In the genomic region with DNA sequence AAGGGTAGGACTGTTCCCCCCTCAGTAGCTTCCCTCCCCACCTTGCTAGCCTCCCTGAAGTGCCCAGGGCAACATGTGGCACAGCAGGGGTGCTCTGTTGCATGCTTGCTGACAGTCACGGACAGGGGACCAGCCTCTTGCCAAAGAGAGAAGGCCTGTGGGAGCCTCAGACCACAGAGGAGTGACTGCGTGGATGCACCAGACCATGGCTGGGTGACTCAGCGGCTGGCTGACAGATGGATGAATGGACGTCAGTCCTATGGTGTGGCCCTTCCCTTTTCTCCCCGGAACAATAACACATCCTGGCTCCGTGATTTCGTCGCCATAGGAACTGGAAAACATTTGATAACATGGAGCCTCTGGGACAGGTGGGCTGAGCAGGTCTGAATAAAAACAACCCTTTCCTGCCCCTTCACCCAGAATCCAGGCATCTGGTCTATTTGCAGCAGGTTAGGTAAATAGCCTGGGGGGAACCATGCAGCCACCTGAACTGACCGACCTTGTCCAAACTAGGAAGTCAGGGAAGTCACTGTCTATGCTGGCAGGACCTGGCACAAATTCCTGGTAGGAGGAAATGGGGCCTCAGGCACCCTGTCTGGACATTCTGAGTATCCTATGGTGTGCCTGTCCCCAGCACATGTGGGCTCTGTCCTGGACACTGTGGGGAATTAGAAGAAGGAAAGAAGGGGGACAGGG, we compare ENCODE assay signal across 9 cellular contexts. TPM values are rescaled to one million over a fixed set of nuclear protein-coding genes. Genes with fewer than 3 reads are reported as not detected.
DNase-seq lines count a peak whose midpoint lies in the region; ATAC-seq and TF ChIP-seq lines count a peak whose summit lies in the region.
"Had no signal": no experiment of that assay in that cellular context is flagged by ENCODE, and none has a peak within 500 bp of the region (broad histone marks: within the 10 kb centered on the region; RNA-seq: fewer than 3 reads in every experiment).

No MANE protein-coding gene starts in this region.

- TF ChIP-seq EP300 in sigmoid colon (IDR thresholded peaks at IDR 0.05): peak in 2 of 4 donors; percentile 35 to 54

- no peak for TF ChIP-seq CTCF in IMR-90 (conservative IDR thresholded peaks at IDR 0.05; ENCODE audit: low read depth, low read length)
- no peak for TF ChIP-seq CTCF in fibroblast of the aortic adventitia (IDR thresholded peaks at IDR 0.05; ENCODE audit: insufficient read depth, low read length)
- TF ChIP-seq CTCF in sigmoid colon (IDR thresholded peaks at IDR 0.05): no peak

- no peaks in the 10 kb centered on the region for H3K9me3 ChIP-seq in IMR-90 (ENCODE audit: control insufficient read depth, insufficient read depth, low read length)
- no peaks in the 10 kb centered on the region for H3K9me3 ChIP-seq in SJCRH30 (replicated peaks)
- no peaks in the 10 kb centered on the region for H3K9me3 ChIP-seq in sigmoid colon
- H3K9me3 ChIP-seq: tibial nerve had no signal

- DNase-seq in EH (ENCODE audit: low read depth) (peak; percentile 95), IMR-90 (peak; percentile 97), SJCRH30 (peak; percentile 88 to 90), fibroblast of the aortic adventitia (ENCODE audit: low read depth) (peak; percentile 88), sigmoid colon (peak; percentile 83), midbrain (lab: John Stamatoyannopoulos, UW) (no peak), activated T-cell treated with anti-CD3 and anti-CD28 coated beads for 4 hours (no peak)
- no peak for DNase-seq in activated CD4-positive, alpha-beta T cell treated with anti-CD3 and anti-CD28 coated beads, Interleukin-2, amount 50 U/mL, for 1 hour

- H4K5ac ChIP-seq in IMR-90 (ENCODE audit: low read depth, low read length): no peak overlapping the region

- intact Hi-C loops in IMR-90 (cut with micrococcal nuclease): no loop called here
- intact Hi-C loops in sigmoid colon (cut with DNase I): no loop called here

- CTCF ChIA-PET in IMR-90 (lab: Yijun Ruan, JAX): no interaction called here

- POLR2A ChIA-PET in IMR-90 (lab: Charles Lee; ENCODE audit: unreplicated experiment): no interaction called here

- ATAC-seq in IMR-90 (ENCODE audit: low read depth): peak; percentile 60

- H3K27me3 ChIP-seq in IMR-90 (ENCODE audit: control insufficient read depth, insufficient read depth, low read length): no peaks in the 10 kb centered on the region
- H3K27me3 ChIP-seq in SJCRH30: no peaks in the 10 kb centered on the region
- H3K27me3 ChIP-seq in sigmoid colon: no peaks in the 10 kb centered on the region
- H3K27me3 ChIP-seq: tibial nerve had no signal

- peak overlapping the region; percentile 78 for H2AFZ ChIP-seq in IMR-90 (replicated peaks; ENCODE audit: low read length, poor library complexity)

- H2BK5ac ChIP-seq in IMR-90 (ENCODE audit: low read depth, low read length, poor library complexity, severe bottlenecking): peak overlapping the region; percentile 44

- no peak overlapping the region for H3K4me2 ChIP-seq in IMR-90 (ENCODE audit: low read depth, low read length)

- H3K9me1 ChIP-seq in IMR-90 (ENCODE audit: insufficient read depth, low read length): peaks cover 28% of the 10 kb centered on the region

- BruUV-seq in IMR-90 (replicated peaks; lab: Mats Ljungman, UMichigan): no TSS peak

- H3K27ac ChIP-seq in IMR-90 (ENCODE audit: insufficient read depth, low read length) (no peak overlapping the region), SJCRH30 (peak overlapping the region; percentile 63), sigmoid colon (no peak overlapping the region)

- H3K14ac ChIP-seq in IMR-90 (replicated peaks; ENCODE audit: low read depth, low read length): peak overlapping the region; percentile 78

- H4K8ac ChIP-seq in IMR-90 (ENCODE audit: low read depth in 2 of 2, low read length in 2 of 2): peak overlapping the region in 1 of 2 experiments; percentile 53; a peak in 1 of 4 replicates

- H2BK20ac ChIP-seq in IMR-90 (ENCODE audit: low read depth, low read length): peak overlapping the region; percentile 37; the same call in 1 of the 2 replicates

- H4K20me1 ChIP-seq in IMR-90 (ENCODE audit: insufficient read depth, low read length): peaks cover 6% of the 10 kb centered on the region; the same call in 1 of the 2 replicates

- H2AK5ac ChIP-seq in IMR-90 (ENCODE audit: low read depth, low read length): peak overlapping the region; percentile 68

- H3K4me3 ChIP-seq in IMR-90 (ENCODE audit: insufficient read depth, low read depth, low read length) (no peak overlapping the region), SJCRH30 (peak overlapping the region; percentile 25), fibroblast of the aortic adventitia (ENCODE audit: low read depth, low read length) (no peak overlapping the region), sigmoid colon (no peak overlapping the region)
- H3K4me3 ChIP-seq: tibial nerve had no signal

- peak overlapping the region; percentile 29; the same call in 1 of the 2 replicates for H4K91ac ChIP-seq in IMR-90 (ENCODE audit: insufficient read depth, low read depth, low read length)

- no peaks in the 10 kb centered on the region for H3K79me1 ChIP-seq in IMR-90 (ENCODE audit: low read depth in 1 of 2, low read length in 2 of 2)

- no peak overlapping the region for H3K23ac ChIP-seq in IMR-90 (ENCODE audit: low read depth, low read length)

- peak overlapping the region; percentile 15; the same call in 1 of the 3 replicates for H2BK15ac ChIP-seq in IMR-90 (ENCODE audit: low read depth, low read length)

- TF ChIP-seq POLR2A in IMR-90 (IDR thresholded peaks at IDR 0.05; ENCODE audit: low read depth, low read length) (0 out of 2 replicates have a peak, but pooled peaks have one; percentile 35), sigmoid colon (IDR thresholded peaks at IDR 0.05) (no peak)

- dilution Hi-C loops in IMR-90 (cut with HindIII; ENCODE audit: low sequenced_read_pairs, unreplicated experiment): no loop called here

- H2BK120ac ChIP-seq in IMR-90 (ENCODE audit: low read depth, low read length): peak overlapping the region; percentile 66

- in situ Hi-C loops in IMR-90 (cut with MboI; ENCODE audit: low sequenced_read_pairs): no loop called here

- no peak overlapping the region for H3K9ac ChIP-seq in IMR-90 (ENCODE audit: low read depth, low read length)

- H3K56ac ChIP-seq in IMR-90 (ENCODE audit: extremely low read depth, insufficient read depth, low read length): no peak overlapping the region

- H3K18ac ChIP-seq in IMR-90 (ENCODE audit: low read depth, low read length): no peak overlapping the region

- peak overlapping the region; percentile 86 for H3K4ac ChIP-seq in IMR-90 (ENCODE audit: low read depth, low read length)

- no peak for TF ChIP-seq RAD21 in IMR-90 (IDR thresholded peaks at IDR 0.05; ENCODE audit: low read length)

- WGBS in IMR-90 (ENCODE audit: extremely low coverage in 2 of 2, insufficient read length in 1 of 2), 2 experiments: 80% methylated on average over 1 of the region's 9 CpGs; no CpG with 5 or more reads in 1 of the 2 experiments
- 11 to 55% methylated on average over 9 of the region's 9 CpGs for WGBS in sigmoid colon, 2 donors

- H3K36me3 ChIP-seq in IMR-90 (ENCODE audit: control insufficient read depth, insufficient read depth, low read length): no peaks in the 10 kb centered on the region
- H3K36me3 ChIP-seq in SJCRH30: no peaks in the 10 kb centered on the region
- H3K36me3 ChIP-seq in sigmoid colon: no peaks in the 10 kb centered on the region
- H3K36me3 ChIP-seq: tibial nerve had no signal

- H2AK9ac ChIP-seq in IMR-90 (replicated peaks; ENCODE audit: low read depth, low read length, poor library complexity): peak overlapping the region; percentile 74

- H3K4me1 ChIP-seq in IMR-90 (ENCODE audit: control insufficient read depth, insufficient read depth, low read length) (peaks cover 24% of the 10 kb centered on the region), SJCRH30 (peaks cover 49% of the 10 kb centered on the region), sigmoid colon (peaks cover 0 to 15% (median 15%) of the 10 kb centered on the region in 4 donors)

TF ChIP-seq in IMR-90, 13 proteins besides CTCF, POLR2A, EP300 and RAD21 (continues in another document):
- TF ChIP-seq, protein P1, sequence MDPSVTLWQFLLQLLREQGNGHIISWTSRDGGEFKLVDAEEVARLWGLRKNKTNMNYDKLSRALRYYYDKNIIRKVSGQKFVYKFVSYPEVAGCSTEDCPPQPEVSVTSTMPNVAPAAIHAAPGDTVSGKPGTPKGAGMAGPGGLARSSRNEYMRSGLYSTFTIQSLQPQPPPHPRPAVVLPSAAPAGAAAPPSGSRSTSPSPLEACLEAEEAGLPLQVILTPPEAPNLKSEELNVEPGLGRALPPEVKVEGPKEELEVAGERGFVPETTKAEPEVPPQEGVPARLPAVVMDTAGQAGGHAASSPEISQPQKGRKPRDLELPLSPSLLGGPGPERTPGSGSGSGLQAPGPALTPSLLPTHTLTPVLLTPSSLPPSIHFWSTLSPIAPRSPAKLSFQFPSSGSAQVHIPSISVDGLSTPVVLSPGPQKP (IDR thresholded peaks at IDR 0.05; ENCODE audit: borderline replicate concordance, low read depth, low read length): no peak
- TF ChIP-seq, protein P2, sequence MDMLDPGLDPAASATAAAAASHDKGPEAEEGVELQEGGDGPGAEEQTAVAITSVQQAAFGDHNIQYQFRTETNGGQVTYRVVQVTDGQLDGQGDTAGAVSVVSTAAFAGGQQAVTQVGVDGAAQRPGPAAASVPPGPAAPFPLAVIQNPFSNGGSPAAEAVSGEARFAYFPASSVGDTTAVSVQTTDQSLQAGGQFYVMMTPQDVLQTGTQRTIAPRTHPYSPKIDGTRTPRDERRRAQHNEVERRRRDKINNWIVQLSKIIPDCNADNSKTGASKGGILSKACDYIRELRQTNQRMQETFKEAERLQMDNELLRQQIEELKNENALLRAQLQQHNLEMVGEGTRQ (IDR thresholded peaks at IDR 0.05; ENCODE audit: low read depth, low read length): peak; percentile 31; the same call in 1 of the 2 replicates
- TF ChIP-seq RCOR1 (IDR thresholded peaks at IDR 0.05; ENCODE audit: insufficient replicate concordance, low read length) (peak; percentile 28), RFX5 (IDR thresholded peaks at IDR 0.05; ENCODE audit: low read depth, low read length) (no peak), BHLHE40 (IDR thresholded peaks at IDR 0.05; ENCODE audit: low read depth, low read length) (peak; percentile 77), MAFK (IDR thresholded peaks at IDR 0.05; ENCODE audit: low read depth, low read length) (0 out of 2 replicates have a peak, but pooled peaks have one; percentile 33), SMC3 (IDR thresholded peaks at IDR 0.05; ENCODE audit: low read depth, low read length) (no peak), NFE2L2 (IDR thresholded peaks at IDR 0.05; ENCODE audit: low read depth, low read length) (peak; percentile 52), CEBPB (IDR thresholded peaks at IDR 0.05; ENCODE audit: low read depth, low read length) (peak; percentile 90)

RNA-seq across cellular contexts. Expression of a gene that starts 53.3 kb away (rescaled TPM):
- total RNA-seq in IMR-90 (2012; rRNA removed) (15.0 and 16.0 TPM in 2 replicates), fibroblast of the aortic adventitia (ENCODE audit: low replicate concordance) (38.4 and 43.3 TPM in 2 replicates), sigmoid colon (100 to 1,000 TPM; 100 to 136 (median 120) TPM)
- polyA plus RNA-seq in IMR-90 (2012; rRNA removed) (40.4 and 50.6 TPM in 2 replicates), sigmoid colon (10 to 100 TPM; 27.0 to 66.1 (median 42.1) TPM)
- polyA plus RNA-seq in IMR-90 (2012; cell fraction: cytosol; rRNA removed): 42.0 and 55.1 TPM in 2 replicates
- 11.2 and 13.0 TPM in 2 replicates for polyA plus RNA-seq in IMR-90 (2012; cell fraction: nucleus; rRNA removed; ENCODE audit: low replicate concordance)
- 65.7 and 74.0 TPM in 2 replicates for total RNA-seq in SJCRH30 (2014; rRNA removed; shearing (Covaris generic))

Comparison
In these comparisons a context has a peak if more than half of its experiments do, and no peak if none do; other contexts are left out.
1. DNase-seq: peak in EH (single experiment), IMR-90 (single experiment), SJCRH30 (2 of 2), fibroblast of the aortic adventitia (single experiment) and sigmoid colon (single experiment); none in midbrain (single experiment), activated CD4-positive, alpha-beta T cell treated with anti-CD3 and anti-CD28 coated beads, Interleukin-2, amount 50 U/mL, for 1 hour (single experiment) and activated T-cell treated with anti-CD3 and anti-CD28 coated beads for 4 hours (single experiment).